ENCODE assay signal across 26 cellular contexts in the genomic region with DNA sequence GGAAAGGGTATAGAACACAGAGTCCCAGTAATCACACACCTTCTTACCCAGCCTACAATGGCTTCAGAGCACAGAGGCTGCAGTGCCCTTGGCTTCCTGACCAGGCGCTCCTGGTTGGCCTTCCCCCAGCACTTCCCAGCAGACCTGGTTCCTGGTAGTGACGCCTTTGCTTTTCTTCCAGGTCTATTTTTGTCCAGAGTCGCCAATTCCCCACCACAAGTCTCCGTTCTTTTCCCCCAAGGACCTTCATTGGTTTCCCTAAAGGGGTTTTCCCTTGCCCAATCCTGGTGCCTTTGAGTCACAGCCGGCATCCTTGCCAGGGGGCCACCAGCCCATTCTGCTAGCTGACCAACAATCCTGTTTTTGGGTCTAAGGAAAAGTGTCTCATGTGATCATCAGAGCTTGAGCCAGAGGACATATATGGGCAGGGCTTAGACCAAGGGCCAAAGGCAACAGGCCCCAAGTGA.
A peak's percentile ranks its signal among the peaks of the same experiment; 100 is the strongest.
DNase-seq lines count a peak whose midpoint lies in the region; ATAC-seq and TF ChIP-seq lines count a peak whose summit lies in the region.
"Had no signal": no experiment of that assay in that cellular context is flagged by ENCODE, and none has a peak within 500 bp of the region (broad histone marks: within the 10 kb centered on the region; RNA-seq: fewer than 3 reads in every experiment).

No MANE protein-coding gene starts in this region.

- H3K9me3 ChIP-seq in skeletal muscle tissue (ENCODE audit: control insufficient read depth in 3 of 3, low read length in 3 of 3), result no peaks in the 10 kb centered on the region
- H3K9me3 ChIP-seq: neutrophil, sigmoid colon had no signal

- peaks cover 0 to 2% (median 0%) of the 10 kb centered on the region in 3 donors for H3K27me3 ChIP-seq in skeletal muscle tissue (ENCODE audit: control insufficient read depth in 3 of 3, insufficient read depth in 3 of 3, low read length in 3 of 3)
- H3K27me3 ChIP-seq: neutrophil, sigmoid colon, SJSA1 had no signal

- DNase-seq in left cardiac atrium (peak; percentile 44), cardiac septum (ENCODE audit: low spot score) (no peak), fibroblast of the aortic adventitia (ENCODE audit: low read depth) (peak; percentile 71), GM19240 (ENCODE audit: insufficient read length, low spot score) (no peak), SW480 (ENCODE audit: low spot score) (no peak), SK-N-DZ (ENCODE audit: low spot score) (no peak), kidney glomerular epithelial cell (lab: John Stamatoyannopoulos, UW) (no peak)
- DNase-seq: activated CD4-positive, alpha-beta T cell treated with anti-CD3 and anti-CD28 coated beads, Interleukin-2, amount 50 U/mL, for 48 hours; activated T-cell treated with anti-CD3 and anti-CD28 coated beads, Interleukin-2, amount 50 U/mL, for 72 hours; AML-193; CD4-positive, alpha-beta memory T cell; cerebellar nuclear complex; dorsolateral prefrontal cortex; hypothalamus; left colon; naive B cell; NCI-H1092; NCI-H1694 treated with DMSO at 0.1 percent for 48 hours; NCI-H446; NCI-H748 treated with DMSO at 0.1 percent for 48 hours; sigmoid colon; stimulated activated CD4-positive, alpha-beta T cell treated with anti-CD3 and anti-CD28 coated beads, Interleukin-4, amount 100 ng/mL, for 1 hour; T-helper 1 cell had no signal

- H3K4me1 ChIP-seq in skeletal muscle tissue (ENCODE audit: control insufficient read depth in 3 of 3, insufficient read depth in 3 of 3, low read length in 3 of 3), result no peaks in the 10 kb centered on the region
- H3K4me1 ChIP-seq: sigmoid colon had no signal

- TF ChIP-seq CTCF in fibroblast of the aortic adventitia (IDR thresholded peaks at IDR 0.05; ENCODE audit: insufficient read depth, low read length), result peak; percentile 12

- H3K36me3 ChIP-seq in skeletal muscle tissue (ENCODE audit: control insufficient read depth in 3 of 3, insufficient read depth in 3 of 3, low read length in 3 of 3), result no peaks in the 10 kb centered on the region
- H3K36me3 ChIP-seq: neutrophil, sigmoid colon, SJSA1 had no signal

- intact Hi-C loops in left cardiac atrium (cut with DNase I), result no loop called here
- intact Hi-C loops in cardiac septum (cut with DNase I), result no loop called here

- peak in 1 of 2 donors; percentile 40 for ATAC-seq in left cardiac atrium
- ATAC-seq: activated T-cell treated with anti-CD3 and anti-CD28 coated beads, Interleukin-2, amount 50 U/mL, for 72 hours; left colon had no signal

- H3K27ac ChIP-seq in skeletal muscle tissue (ENCODE audit: low read depth, low read length), result peak overlapping the region; percentile 36
- H3K27ac ChIP-seq: dorsolateral prefrontal cortex, neutrophil, sigmoid colon, SJSA1 had no signal

- H3K9ac ChIP-seq in skeletal muscle tissue (ENCODE audit: low read depth in 1 of 3, low read length in 3 of 3), result no peak overlapping the region

- no peak overlapping the region for H3K4me3 ChIP-seq in fibroblast of the aortic adventitia (ENCODE audit: low read depth, low read length)
- no peak overlapping the region for H3K4me3 ChIP-seq in skeletal muscle tissue (ENCODE audit: low read length in 3 of 3)
- H3K4me3 ChIP-seq: dorsolateral prefrontal cortex, sigmoid colon, SJSA1 had no signal

Comparison
In these comparisons a context has a peak if more than half of its experiments do, and no peak if none do; other contexts are left out.
1. DNase-seq: peak in left cardiac atrium (single experiment) and fibroblast of the aortic adventitia (single experiment); none in cardiac septum (single experiment), GM19240 (single experiment), SW480 (single experiment), SK-N-DZ (single experiment) and kidney glomerular epithelial cell (single experiment).